In the genomic region with DNA sequence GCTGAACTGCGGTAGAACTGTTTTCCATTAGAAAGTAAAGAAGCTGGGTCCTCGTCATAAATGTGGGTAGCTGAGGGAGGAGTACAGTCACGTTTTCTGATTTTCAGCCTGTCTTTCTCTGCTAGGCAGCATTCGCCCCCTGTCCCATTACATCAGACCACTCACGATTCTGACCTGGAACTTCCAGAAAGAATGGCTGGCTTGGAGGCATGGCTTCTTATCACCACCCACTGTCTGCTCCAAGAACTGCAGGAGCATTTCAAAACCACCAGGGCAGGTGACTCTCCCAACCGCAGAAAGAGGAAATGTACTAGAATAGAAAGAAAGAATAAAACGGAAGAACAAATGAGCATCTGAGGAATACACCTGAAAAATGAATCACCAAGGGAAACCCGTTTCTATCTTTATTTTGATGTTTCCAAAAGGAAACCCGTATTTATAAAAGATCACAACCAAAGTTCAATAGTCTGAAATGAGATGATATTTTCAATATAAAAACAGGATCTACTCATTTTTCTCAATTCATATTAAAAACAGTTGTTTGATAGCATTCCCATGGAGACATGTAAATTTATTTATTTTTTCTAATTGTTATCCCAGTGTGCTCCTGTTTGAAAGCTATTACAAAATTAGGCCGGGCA, we compare ENCODE assay signal across 9 cellular contexts. TPM values are rescaled to one million over a fixed set of nuclear protein-coding genes. Genes with fewer than 3 reads are reported as not detected.
DNase-seq lines count a peak whose midpoint lies in the region; ATAC-seq, FAIRE-seq and TF ChIP-seq lines count a peak whose summit lies in the region.
"Had no signal": no experiment of that assay in that cellular context is flagged by ENCODE, and none has a peak within 500 bp of the region (broad histone marks: within the 10 kb centered on the region; RNA-seq: fewer than 3 reads in every experiment).

No MANE protein-coding gene starts in this region.

- WGBS in pancreas, 2 donors: 27 to 28% methylated on average over 10 of the region's 10 CpGs

- intact Hi-C loops in pancreas (cut with DNase I): loop anchor here in 1 of 3 donors (10.0 kb wide), 1 partner anchor 312 kb away; no protein-coding TSS in a partner anchor

- H2AFZ ChIP-seq in OCI-LY1 (ENCODE audit: low read length): no peak overlapping the region

- H3K4me3 ChIP-seq in OCI-LY1 (ENCODE audit: low read depth, low read length, poor library complexity, severe bottlenecking): no peak overlapping the region
- H3K4me3 ChIP-seq in pancreas: no peak overlapping the region
- H3K4me3 ChIP-seq: ovary had no signal

- H3K9me3 ChIP-seq in OCI-LY1 (ENCODE audit: low read length): no peaks in the 10 kb centered on the region
- H3K9me3 ChIP-seq in pancreas: no peaks in the 10 kb centered on the region
- H3K9me3 ChIP-seq: ovary had no signal

- no peaks in the 10 kb centered on the region for H3K9me3 Mint-ChIP-seq in activated T-helper 17 cell treated with anti-CD3 and anti-CD28 coated beads, Interleukin-2, amount 50 U/mL, for 72 hours

- peak; percentile 74 for TF ChIP-seq CTCF in OCI-LY1 (IDR thresholded peaks at IDR 0.05; ENCODE audit: low read length)
- TF ChIP-seq CTCF in foreskin keratinocyte (conservative IDR thresholded peaks at IDR 0.05): peak; percentile 95
- peak; percentile 35 to 65 (median 53) for TF ChIP-seq CTCF in pancreas (IDR thresholded peaks at IDR 0.05)

- H3K9me2 ChIP-seq in OCI-LY1 (ENCODE audit: low read depth, low read length): no peaks in the 10 kb centered on the region

- H3K4me2 ChIP-seq in OCI-LY1 (ENCODE audit: low read length): no peak overlapping the region

- H3K27ac ChIP-seq in OCI-LY1 (ENCODE audit: low read depth, low read length, poor library complexity, severe bottlenecking) (no peak overlapping the region), foreskin keratinocyte (no peak overlapping the region), pancreas (no peak overlapping the region)
- H3K27ac ChIP-seq: ovary had no signal

- H3K4me1 ChIP-seq in OCI-LY1 (ENCODE audit: insufficient read depth, low read length, severe bottlenecking) (peaks cover 10% of the 10 kb centered on the region), foreskin keratinocyte (no peaks in the 10 kb centered on the region), pancreas (peaks cover 0 to 2% (median 0%) of the 10 kb centered on the region in 3 donors)

- H3K9ac ChIP-seq in OCI-LY1 (ENCODE audit: low read length): no peak overlapping the region

- H3K27me3 Mint-ChIP-seq in activated T-helper 17 cell treated with anti-CD3 and anti-CD28 coated beads, Interleukin-2, amount 50 U/mL, for 72 hours: peaks cover 9% of the 10 kb centered on the region

- no peaks in the 10 kb centered on the region for H3K36me3 Mint-ChIP-seq in activated T-helper 17 cell treated with anti-CD3 and anti-CD28 coated beads, Interleukin-2, amount 50 U/mL, for 72 hours (ENCODE audit: low read depth)

- H3K27ac Mint-ChIP-seq in activated T-helper 17 cell treated with anti-CD3 and anti-CD28 coated beads, Interleukin-2, amount 50 U/mL, for 72 hours: no peak overlapping the region

- H3F3A ChIP-seq in OCI-LY1 (ENCODE audit: insufficient read depth, low read length): no peaks in the 10 kb centered on the region

- H3K27me3 ChIP-seq in OCI-LY1 (ENCODE audit: insufficient read depth, low read length): no peaks in the 10 kb centered on the region
- no peaks in the 10 kb centered on the region for H3K27me3 ChIP-seq in foreskin keratinocyte
- no peaks in the 10 kb centered on the region for H3K27me3 ChIP-seq in pancreas
- H3K27me3 ChIP-seq: ovary had no signal

- DNase-seq in Ammon's horn (ENCODE audit: low spot score) (peak; percentile 73), HPDE6-E6E7 (ENCODE audit: extremely low spot score) (peak; percentile 6), foreskin keratinocyte (peak; percentile 43 to 68), pancreas (peak in 2 of 6 donors; percentile 27 to 42)

- H3K36me3 ChIP-seq in OCI-LY1 (ENCODE audit: insufficient read depth, low read length) (no peaks in the 10 kb centered on the region), pancreas (no peaks in the 10 kb centered on the region)
- H3K36me3 ChIP-seq: ovary had no signal

- no peaks in the 10 kb centered on the region for H4K20me1 ChIP-seq in OCI-LY1 (ENCODE audit: insufficient read depth, low read length)

- H3K4me3 Mint-ChIP-seq in activated T-helper 17 cell treated with anti-CD3 and anti-CD28 coated beads, Interleukin-2, amount 50 U/mL, for 72 hours: peak overlapping the region; percentile 14

- ATAC-seq in GM18858 (IDR thresholded peaks at IDR 0.05; ENCODE audit: unreplicated experiment): peak; percentile 38
- peak; percentile 86 for ATAC-seq in activated T-helper 17 cell treated with anti-CD3 and anti-CD28 coated beads, Interleukin-2, amount 50 U/mL, for 72 hours (replicated peaks)
- peak; percentile 98 for ATAC-seq in foreskin keratinocyte
- peak in 3 of 4 donors; percentile 92 to 95 (median 92) for ATAC-seq in pancreas
- ATAC-seq in HG02588 (IDR thresholded peaks at IDR 0.05; ENCODE audit: unreplicated experiment): no peak

- H3K4me1 Mint-ChIP-seq in activated T-helper 17 cell treated with anti-CD3 and anti-CD28 coated beads, Interleukin-2, amount 50 U/mL, for 72 hours: peaks cover 5% of the 10 kb centered on the region

- FAIRE-seq in pancreas (lab: Jason Lieb, UNC): no peak

- H3K79me2 ChIP-seq in OCI-LY1 (ENCODE audit: insufficient read depth, low read length): no peaks in the 10 kb centered on the region

RNA-seq across cellular contexts. Expression of a gene that starts 22.1 kb away (rescaled TPM):
- 100 to 1,000 TPM in 1 of 2 donors, 10 to 100 TPM in 1; 71.3 to 101 TPM for total RNA-seq in activated T-helper 17 cell treated with anti-CD3 and anti-CD28 coated beads, Interleukin-2, amount 50 U/mL, for 72 hours
- total RNA-seq in foreskin keratinocyte (102 and 108 TPM in 2 replicates), pancreas (10 to 100 TPM; 13.9 to 27.0 (median 20.9) TPM)
- polyA plus RNA-seq in foreskin keratinocyte (148 TPM in 2 replicates), pancreas (10 to 100 TPM; 22.2 to 39.5 TPM)
